In the genomic region with DNA sequence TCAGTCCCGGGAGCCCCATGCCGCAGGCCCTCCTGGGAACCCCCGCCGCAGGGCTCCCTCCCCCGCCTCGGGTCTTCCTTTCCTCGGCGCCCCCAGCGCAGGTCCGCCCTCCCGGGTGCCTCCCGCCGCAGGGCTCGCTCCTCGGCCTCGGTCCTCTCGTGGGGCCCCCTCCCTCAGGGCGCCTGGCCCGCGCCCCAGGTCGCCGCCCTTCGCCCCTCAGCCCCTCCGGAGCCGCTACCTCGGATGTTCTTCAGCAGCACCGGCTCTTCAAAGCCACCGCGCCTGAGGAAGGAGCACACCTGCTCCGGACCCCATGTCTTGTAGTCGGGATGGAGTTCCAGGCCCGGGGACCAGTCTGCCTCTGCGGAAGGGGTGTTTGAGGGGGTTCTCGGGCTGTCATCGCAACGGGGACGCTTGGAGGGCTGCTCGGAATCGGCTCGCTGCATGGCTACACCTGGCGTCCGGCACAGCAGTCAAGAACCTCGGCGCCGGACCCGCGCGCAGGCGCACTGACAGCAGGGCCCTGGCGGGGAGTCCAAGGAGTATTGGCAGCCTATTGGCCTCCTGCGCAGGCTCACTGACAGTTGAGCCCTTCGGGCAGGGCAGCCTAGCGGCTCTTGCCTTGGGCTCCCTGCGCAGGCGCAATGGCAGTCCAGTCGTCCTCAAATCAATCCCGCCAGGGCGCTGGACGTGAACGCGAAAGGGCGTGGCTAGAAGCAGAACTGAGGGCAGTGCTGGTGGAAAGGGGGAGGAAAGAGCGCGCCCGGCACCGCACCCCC, we compare ENCODE assay signal across 8 cellular contexts. TPM values are rescaled to one million over a fixed set of nuclear protein-coding genes. Genes with fewer than 3 reads are reported as not detected.
DNase-seq lines count a peak whose midpoint lies in the region; ATAC-seq, FAIRE-seq and TF ChIP-seq lines count a peak whose summit lies in the region.

SAMHD1 (minus strand) TSS at position 511 of the 779 bp plus-strand sequence; CDS start at position 446, 65 bp downstream.

- TF ChIP-seq CTCF in psoas muscle (IDR thresholded peaks at IDR 0.05) = no peak

- intact Hi-C loops in left ventricle myocardium superior (cut with micrococcal nuclease) (no loop called here), psoas muscle (cut with DNase I) (no loop called here)

- no peaks in the 10 kb centered on the region for H3K27me3 Mint-ChIP-seq in T-helper 1 cell treated with Interleukin-12 subunit alpha and Interleukin-12 subunit beta and Interleukin-4 antibody, amounts not matched to agents 30 μg/mL and 1 μg/mL, for 36 hours (ENCODE audit: low read depth)

- H3K36me3 ChIP-seq in psoas muscle (ENCODE audit: insufficient read depth in 1 of 2, low read depth in 1 of 2) = peaks cover 0 to 2% of the 10 kb centered on the region in 2 donors

- no peaks in the 10 kb centered on the region for H3K9me3 Mint-ChIP-seq in T-helper 1 cell treated with Interleukin-12 subunit alpha and Interleukin-12 subunit beta and Interleukin-4 antibody, amounts not matched to agents 30 μg/mL and 1 μg/mL, for 36 hours

- H3K27ac Mint-ChIP-seq in T-helper 1 cell treated with Interleukin-12 subunit alpha and Interleukin-12 subunit beta and Interleukin-4 antibody, amounts not matched to agents 30 μg/mL and 1 μg/mL, for 36 hours = peak within 1 kb of the TSS; percentile 87

- H3K27me3 ChIP-seq in psoas muscle (ENCODE audit: insufficient read depth in 3 of 3, low read length in 2 of 3) = no peaks in the 10 kb centered on the region

- peak within 1 kb of the TSS; percentile 69 for H3K27ac ChIP-seq in psoas muscle

- H3K4me3 Mint-ChIP-seq in T-helper 1 cell treated with Interleukin-12 subunit alpha and Interleukin-12 subunit beta and Interleukin-4 antibody, amounts not matched to agents 30 μg/mL and 1 μg/mL, for 36 hours = peak within 1 kb of the TSS; percentile 96

- peaks cover 14% of the 10 kb centered on the region for H3K4me1 ChIP-seq in psoas muscle

- FAIRE-seq in GM12892 (lab: Jason Lieb, UNC) (peak; percentile 94), urothelium cell line (lab: Jason Lieb, UNC) (peak; percentile 17)

- ATAC-seq in HG02852 (IDR thresholded peaks at IDR 0.05; ENCODE audit: unreplicated experiment) = peak; percentile 87
- ATAC-seq in left ventricle myocardium superior = peak; percentile 96
- peak; percentile 98 to 99 (median 99) for ATAC-seq in psoas muscle

- 0% methylated on average over 57 to 66 of the region's 66 CpGs for whole genome bisulfite sequencing in psoas muscle, 3 donors

- peak; percentile 99 for DNase-seq in GM12892 (ENCODE audit: insufficient read length)
- peak; percentile 64 for DNase-seq in NCI-H1694 (lab: John Stamatoyannopoulos, UW)
- DNase-seq in amygdala (lab: John Stamatoyannopoulos, UW) = peak; percentile 63 to 98 (median 92)
- peak; percentile 98 for DNase-seq in left ventricle myocardium superior
- DNase-seq in psoas muscle = peak; percentile 97 to 99
- DNase-seq in urothelium cell line (ENCODE audit: low spot score) = peak; percentile 100

- H3K9me3 ChIP-seq in psoas muscle = no peaks in the 10 kb centered on the region

- TF ChIP-seq POLR2A in GM12892 (IDR thresholded peaks at IDR 0.05; ENCODE audit: low read depth, low read length) = peak; percentile 73

- H3K4me1 Mint-ChIP-seq in T-helper 1 cell treated with Interleukin-12 subunit alpha and Interleukin-12 subunit beta and Interleukin-4 antibody, amounts not matched to agents 30 μg/mL and 1 μg/mL, for 36 hours (ENCODE audit: low read depth) = peaks cover 28% of the 10 kb centered on the region

- peak within 1 kb of the TSS; percentile 83 for H3K4me3 ChIP-seq in psoas muscle

- peaks cover 21% of the 10 kb centered on the region for H3K36me3 Mint-ChIP-seq in T-helper 1 cell treated with Interleukin-12 subunit alpha and Interleukin-12 subunit beta and Interleukin-4 antibody, amounts not matched to agents 30 μg/mL and 1 μg/mL, for 36 hours (ENCODE audit: low read depth)

RNA-seq across cellular contexts. Expression of gene SAMHD1, which starts in this region (rescaled TPM):
- 11.6 TPM for polyA plus RNA-seq in GM12892 (2012; ENCODE audit: missing spikeins)
- total RNA-seq in left ventricle myocardium superior (42.5 TPM), psoas muscle (10 to 100 TPM; 18.2 to 36.4 (median 27.2) TPM)
- polyA plus RNA-seq in psoas muscle = 10 to 100 TPM; 17.0 to 29.4 (median 20.3) TPM

Comparison
In these comparisons a context has a peak if more than half of its experiments do, and no peak if none do; other contexts are left out.
1. Peak in every context shown above with its lines: DNase-seq, ATAC-seq, H3K4me3 ChIP-seq and H3K27ac ChIP-seq.